ENCODE assay signal across 10 cellular contexts in the genomic region with DNA sequence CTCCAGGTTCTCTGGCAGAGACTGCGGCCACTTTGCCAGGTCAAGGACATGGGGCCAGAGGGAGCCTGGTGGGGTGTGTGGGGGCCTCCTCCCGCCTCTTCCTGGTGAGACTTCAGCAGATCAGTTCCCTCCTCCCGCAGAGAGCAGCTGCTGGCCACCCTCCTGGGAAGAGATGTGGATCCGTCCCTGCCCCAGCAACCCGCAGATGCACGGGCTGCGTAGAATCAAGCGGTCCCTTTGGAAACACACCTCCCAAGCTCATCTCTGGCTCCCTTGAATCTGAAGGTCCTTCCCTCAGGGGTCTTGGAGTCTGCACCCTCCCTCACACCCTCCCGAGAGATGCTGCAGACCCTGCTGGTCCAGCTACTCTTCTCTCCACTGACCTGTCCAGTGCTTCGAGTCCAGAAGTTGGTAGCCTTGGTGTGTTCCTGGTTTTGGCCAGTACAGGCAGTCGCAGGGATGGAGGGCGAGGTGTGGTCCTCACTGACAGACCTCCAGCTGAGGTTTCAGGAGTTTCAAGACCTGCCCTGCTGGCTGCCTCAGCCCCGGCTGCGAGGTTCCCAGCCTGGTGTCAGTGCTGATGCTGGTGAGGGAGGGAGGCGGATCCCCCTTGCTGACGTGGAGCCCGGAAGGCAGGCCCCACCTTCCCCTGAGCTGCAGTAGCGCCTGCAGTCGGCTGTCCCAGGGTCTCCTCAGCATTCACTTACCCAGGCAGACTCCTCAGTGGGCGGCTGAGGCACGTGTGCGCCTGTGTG. TPM values are rescaled to one million over a fixed set of nuclear protein-coding genes. Genes with fewer than 3 reads are reported as not detected.
DNase-seq lines count a peak whose midpoint lies in the region; ATAC-seq, FAIRE-seq and TF ChIP-seq lines count a peak whose summit lies in the region.
"Had no signal": no experiment of that assay in that cellular context is flagged by ENCODE, and none has a peak within 500 bp of the region (broad histone marks: within the 10 kb centered on the region; RNA-seq: fewer than 3 reads in every experiment).

A gene with protein sequence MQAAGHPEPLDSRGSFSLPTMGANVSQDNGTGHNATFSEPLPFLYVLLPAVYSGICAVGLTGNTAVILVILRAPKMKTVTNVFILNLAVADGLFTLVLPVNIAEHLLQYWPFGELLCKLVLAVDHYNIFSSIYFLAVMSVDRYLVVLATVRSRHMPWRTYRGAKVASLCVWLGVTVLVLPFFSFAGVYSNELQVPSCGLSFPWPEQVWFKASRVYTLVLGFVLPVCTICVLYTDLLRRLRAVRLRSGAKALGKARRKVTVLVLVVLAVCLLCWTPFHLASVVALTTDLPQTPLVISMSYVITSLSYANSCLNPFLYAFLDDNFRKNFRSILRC (minus strand): TSS at position 585 of the 755 bp plus-strand sequence. CDS start 734 bp downstream, outside the sequence.

- WGBS in tibial nerve, 2 donors = 60 to 67% methylated on average over 17 to 21 of the region's 22 CpGs

- no peak within 1 kb of the TSS for H3K4me2 ChIP-seq in astrocyte (ENCODE audit: low read length)

- H3K79me2 ChIP-seq in astrocyte (ENCODE audit: insufficient read depth, low read length) = no peaks in the 10 kb centered on the region

- H3K9me3 ChIP-seq in astrocyte (ENCODE audit: insufficient read depth, low read depth, low read length) (no peaks in the 10 kb centered on the region), tibial nerve (no peaks in the 10 kb centered on the region)

- H3K4me3 Mint-ChIP-seq in astrocyte (ENCODE audit: unreplicated experiment) = no peak within 1 kb of the TSS
- H3K4me3 Mint-ChIP-seq in natural killer cell treated with Interleukin-12 subunit alpha and Interleukin-12 subunit beta and Interleukin-15 and Interleukin-18, amount 100 ng/mL, for 72 hours = no peak within 1 kb of the TSS

- H3K4me3 ChIP-seq in astrocyte (ENCODE audit: insufficient read depth, low read depth, low read length) = no peak within 1 kb of the TSS
- H3K4me3 ChIP-seq in tibial nerve = no peak within 1 kb of the TSS

- FAIRE-seq in astrocyte (lab: Jason Lieb, UNC) = no peak

- no peaks in the 10 kb centered on the region for H3K36me3 Mint-ChIP-seq in astrocyte (ENCODE audit: low read depth, unreplicated experiment)
- H3K36me3 Mint-ChIP-seq in natural killer cell treated with Interleukin-12 subunit alpha and Interleukin-12 subunit beta and Interleukin-15 and Interleukin-18, amount 100 ng/mL, for 72 hours = no peaks in the 10 kb centered on the region

- TF ChIP-seq EP300 in tibial nerve (IDR thresholded peaks at IDR 0.05) = no peak

- no peaks in the 10 kb centered on the region for H3K9me3 Mint-ChIP-seq in astrocyte (ENCODE audit: unreplicated experiment)
- no peaks in the 10 kb centered on the region for H3K9me3 Mint-ChIP-seq in natural killer cell treated with Interleukin-12 subunit alpha and Interleukin-12 subunit beta and Interleukin-15 and Interleukin-18, amount 100 ng/mL, for 72 hours

- peaks cover 52% of the 10 kb centered on the region for H3K27me3 Mint-ChIP-seq in astrocyte (ENCODE audit: low read depth, unreplicated experiment)
- peaks cover 0 to 15% of the 10 kb centered on the region in 2 donors for H3K27me3 Mint-ChIP-seq in natural killer cell treated with Interleukin-12 subunit alpha and Interleukin-12 subunit beta and Interleukin-15 and Interleukin-18, amount 100 ng/mL, for 72 hours

- H3K36me3 ChIP-seq in astrocyte (ENCODE audit: insufficient read depth, low read length) = no peaks in the 10 kb centered on the region
- no peaks in the 10 kb centered on the region for H3K36me3 ChIP-seq in tibial nerve

- no peak within 1 kb of the TSS for H3K27ac ChIP-seq in astrocyte (ENCODE audit: low read depth, low read length)
- no peak within 1 kb of the TSS for H3K27ac ChIP-seq in tibial nerve

- peaks cover 12% of the 10 kb centered on the region for H3K27me3 ChIP-seq in astrocyte (ENCODE audit: insufficient read depth, low read length)
- peaks cover 0 to 29% of the 10 kb centered on the region in 2 donors for H3K27me3 ChIP-seq in tibial nerve

- H3K9ac ChIP-seq in astrocyte (ENCODE audit: low read length) = no peak within 1 kb of the TSS

- ATAC-seq in natural killer cell treated with Interleukin-12 subunit alpha and Interleukin-12 subunit beta and Interleukin-15 and Interleukin-18, amount 100 ng/mL, for 72 hours = peak in 1 of 2 donors; percentile 4
- no peak for ATAC-seq in HG02642 (IDR thresholded peaks at IDR 0.05; ENCODE audit: poor library complexity, unreplicated experiment)

- H3K4me1 ChIP-seq in astrocyte (ENCODE audit: insufficient read depth, low read length) (no peaks in the 10 kb centered on the region), tibial nerve (peaks cover 0 to 6% (median 2%) of the 10 kb centered on the region in 4 donors)

- peak within 1 kb of the TSS; percentile 41 for H3K27ac Mint-ChIP-seq in astrocyte (ENCODE audit: unreplicated experiment)
- H3K27ac Mint-ChIP-seq in natural killer cell treated with Interleukin-12 subunit alpha and Interleukin-12 subunit beta and Interleukin-15 and Interleukin-18, amount 100 ng/mL, for 72 hours = peak within 1 kb of the TSS in 1 of 2 donors; percentile 29

- TF ChIP-seq CTCF in astrocyte (IDR thresholded peaks at IDR 0.05; ENCODE audit: insufficient read depth, low read depth, low read length) (no peak), tibial nerve (IDR thresholded peaks at IDR 0.05) (no peak)

- peaks cover 3% of the 10 kb centered on the region for H3K4me1 Mint-ChIP-seq in astrocyte (ENCODE audit: low read depth, unreplicated experiment)
- peaks cover 0 to 7% of the 10 kb centered on the region in 2 donors for H3K4me1 Mint-ChIP-seq in natural killer cell treated with Interleukin-12 subunit alpha and Interleukin-12 subunit beta and Interleukin-15 and Interleukin-18, amount 100 ng/mL, for 72 hours (ENCODE audit: low read depth in 2 of 2)

- H2AFZ ChIP-seq in astrocyte (ENCODE audit: low read depth, low read length) = peak within 1 kb of the TSS; percentile 4

- no peaks in the 10 kb centered on the region for H4K20me1 ChIP-seq in astrocyte (ENCODE audit: insufficient read depth, low read length)

- no peak for TF ChIP-seq POLR2A in tibial nerve (IDR thresholded peaks at IDR 0.05)

- DNase-seq in ELF-1 (ENCODE audit: low read depth, low spot score) (peak; percentile 59), NAMALWA (ENCODE audit: low spot score) (peak; percentile 79), astrocyte (ENCODE audit: low read depth) (no peak), tibial nerve (ENCODE audit: low spot score in 2 of 2) (no peak), HUDEP-2 (lab: John Stamatoyannopoulos, UW; ENCODE audit: unreplicated experiment in 76 of 76) (no peak), SHP77 treated with DMSO at 0.1 percent for 48 hours (lab: John Stamatoyannopoulos, UW) (no peak)
- peak; percentile 48 for DNase-seq in natural killer cell treated with Interleukin-12 subunit alpha and Interleukin-12 subunit beta and Interleukin-15 and Interleukin-18, amount 100 ng/mL, for 72 hours (ENCODE audit: low spot score)
- DNase-seq: islet precursor cell, NCI-H226 had no signal

RNA-seq across cellular contexts. Expression of the gene that starts here (rescaled TPM):
- total RNA-seq in astrocyte (not detected in 2 replicates), tibial nerve (not detected)
- total RNA-seq in natural killer cell treated with Interleukin-12 subunit alpha and Interleukin-12 subunit beta and Interleukin-15 and Interleukin-18, amount 100 ng/mL, for 72 hours = not detected

Comparison
In these comparisons a context has a peak if more than half of its experiments do, and no peak if none do; other contexts are left out.
1. Peak in DNase-seq in natural killer cell treated with Interleukin-12 subunit alpha and Interleukin-12 subunit beta and Interleukin-15 and Interleukin-18, amount 100 ng/mL, for 72 hours; RNA of the gene not detected or under 1 TPM.
2. DNase-seq: peak in ELF-1 (single experiment) and NAMALWA (single experiment); none in astrocyte (single experiment), tibial nerve (0 of 2), HUDEP-2 (0 of 76) and SHP77 treated with DMSO at 0.1 percent for 48 hours (single experiment).